8 cellular contexts compared by ENCODE assay signal in genomic region chr15:88911766-88912118, GRCh38. TPM values are rescaled to one million over a fixed set of nuclear protein-coding genes. Genes with fewer than 3 reads are reported as not detected.
A peak's percentile ranks its signal among the peaks of the same experiment; 100 is the strongest.
DNase-seq lines count a peak whose midpoint lies in the region; ATAC-seq and TF ChIP-seq lines count a peak whose summit lies in the region.

No MANE protein-coding gene starts in this region.

- H3K4me3 ChIP-seq in foreskin fibroblast (ENCODE audit: low read depth in 1 of 2, low read length in 2 of 2), result peak overlapping the region; percentile 66 to 90

- no peaks in the 10 kb centered on the region for H3K9me3 Mint-ChIP-seq in activated naive CD4-positive, alpha-beta T cell treated with anti-CD3 and anti-CD28 coated beads, Interleukin-2, amount 50 U/mL, for 72 hours

- ATAC-seq in sciatic nerve, result no peak
- ATAC-seq in HG03469 (IDR thresholded peaks at IDR 0.05; ENCODE audit: unreplicated experiment), result no peak
- ATAC-seq in activated naive CD4-positive, alpha-beta T cell treated with anti-CD3 and anti-CD28 coated beads, Interleukin-2, amount 50 U/mL, for 72 hours, result no peak

- TF ChIP-seq CTCF in foreskin fibroblast (IDR thresholded peaks at IDR 0.05; ENCODE audit: low read depth, low read length), result no peak

- no peaks in the 10 kb centered on the region for H3K36me3 Mint-ChIP-seq in activated naive CD4-positive, alpha-beta T cell treated with anti-CD3 and anti-CD28 coated beads, Interleukin-2, amount 50 U/mL, for 72 hours

- intact Hi-C loops in sciatic nerve (cut with DNase I), result no loop called here

- DNase-seq in ELF-1 (ENCODE audit: low read depth, low spot score) (peak; percentile 79), RKO (ENCODE audit: low spot score) (peak; percentile 32), foreskin fibroblast (peak in 1 of 2 donors; percentile 38), sciatic nerve (ENCODE audit: low spot score) (peak; percentile 55)
- DNase-seq in effector CD8-positive, alpha-beta T cell (lab: John Stamatoyannopoulos, UW), result no peak
- DNase-seq in central memory CD4-positive, alpha-beta T cell, result no peak
- DNase-seq in activated naive CD4-positive, alpha-beta T cell treated with anti-CD3 and anti-CD28 coated beads, Interleukin-2, amount 50 U/mL, for 72 hours (ENCODE audit: low spot score in 2 of 2), result no peak

- peak overlapping the region in 1 of 2 donors; percentile 88 for H3K27ac Mint-ChIP-seq in activated naive CD4-positive, alpha-beta T cell treated with anti-CD3 and anti-CD28 coated beads, Interleukin-2, amount 50 U/mL, for 72 hours

RNA-seq across cellular contexts. Expression of gene MFGE8, which starts 1.4 kb away (rescaled TPM):
- total RNA-seq in sciatic nerve, result 334 TPM
- 10 to 100 TPM; 27.6 to 91.9 TPM for total RNA-seq in activated naive CD4-positive, alpha-beta T cell treated with anti-CD3 and anti-CD28 coated beads, Interleukin-2, amount 50 U/mL, for 72 hours

RNA-seq across cellular contexts. Expression of gene HAPLN3, which starts 16.4 kb away (rescaled TPM):
- 15.9 TPM for total RNA-seq in sciatic nerve
- 10 to 100 TPM; 25.6 to 80.8 TPM for total RNA-seq in activated naive CD4-positive, alpha-beta T cell treated with anti-CD3 and anti-CD28 coated beads, Interleukin-2, amount 50 U/mL, for 72 hours

Comparison
In these comparisons a context has a peak if more than half of its experiments do, and no peak if none do; other contexts are left out.
1. DNase-seq: peak in ELF-1 (single experiment), RKO (single experiment) and sciatic nerve (single experiment); none in effector CD8-positive, alpha-beta T cell (single experiment), central memory CD4-positive, alpha-beta T cell (single experiment) and activated naive CD4-positive, alpha-beta T cell treated with anti-CD3 and anti-CD28 coated beads, Interleukin-2, amount 50 U/mL, for 72 hours (0 of 2).